19 cellular contexts compared by ENCODE assay signal in the genomic region with DNA sequence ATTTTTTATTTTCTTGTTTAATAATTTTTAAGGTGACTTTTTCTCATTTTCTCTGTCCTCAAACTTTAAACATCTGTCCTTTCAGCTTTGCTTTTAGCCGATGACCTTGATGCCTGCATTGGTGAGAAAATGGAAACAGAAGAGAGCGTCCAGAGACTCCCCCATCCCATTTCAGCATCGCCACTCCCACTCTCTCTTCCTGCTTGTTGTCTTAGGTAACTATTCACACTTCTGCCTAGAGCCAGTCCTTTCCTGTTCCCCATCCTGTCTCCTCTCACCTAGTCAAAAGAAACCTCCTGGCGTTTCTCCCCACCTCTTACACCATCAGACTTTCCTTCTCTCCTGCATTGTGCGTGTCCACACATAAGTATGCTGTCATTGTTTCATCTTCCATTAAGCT.
DNase-seq lines count a peak whose midpoint lies in the region; ATAC-seq, FAIRE-seq and TF ChIP-seq lines count a peak whose summit lies in the region.
"Had no signal": no experiment of that assay in that cellular context is flagged by ENCODE, and none has a peak within 500 bp of the region (broad histone marks: within the 10 kb centered on the region; RNA-seq: fewer than 3 reads in every experiment).

No MANE protein-coding gene starts in this region.

- H3K27ac ChIP-seq in H1 (ENCODE audit: low read depth, low read length) (no peak overlapping the region), neutrophil (peak overlapping the region; percentile 12)

- H3K23me2 ChIP-seq in H1 (ENCODE audit: low read depth, low read length) = peaks cover 4% of the 10 kb centered on the region; the same call in 1 of the 2 replicates

- no peak overlapping the region for H4K5ac ChIP-seq in H1 (ENCODE audit: insufficient read length, low read depth, low read length)

- WGBS in H1 (ENCODE audit: extremely low coverage in 1 of 2, insufficient coverage in 1 of 2, insufficient read length in 1 of 2, insufficient replicate concordance in 2 of 2, low coverage in 1 of 2, low lambda C conversion rate in 2 of 2, missing lambda C conversion rate in 1 of 2), 2 experiments = 70% methylated on average over 5 of the region's 5 CpGs; no CpG with 5 or more reads in 1 of the 2 experiments

- H3K27me3 ChIP-seq in H1 (replicated peaks in 1 of 4; ENCODE audit: control insufficient read depth in 3 of 4, extremely low read depth in 1 of 4, insufficient read depth in 3 of 4, low read length in 3 of 4) (no peaks in the 10 kb centered on the region; a peak in 1 of 7 replicates), neutrophil (no peaks in the 10 kb centered on the region)
- H3K27me3 ChIP-seq: BE2C had no signal

- H2BK5ac ChIP-seq in H1 (ENCODE audit: low read depth, low read length) = no peak overlapping the region

- H2AK5ac ChIP-seq in H1 (ENCODE audit: low read depth, low read length) = no peak overlapping the region; the same call in 1 of the 2 replicates

- no peak overlapping the region for H2AFZ ChIP-seq in H1 (ENCODE audit: low read length)

- no peak overlapping the region for H2BK120ac ChIP-seq in H1 (replicated peaks; ENCODE audit: low read depth, low read length)

- no peak for FAIRE-seq in H1 (lab: Jason Lieb, UNC)
- FAIRE-seq: D721Med, GM12892 had no signal

- H3K79me2 ChIP-seq in H1 (ENCODE audit: control insufficient read depth in 1 of 2, insufficient read depth in 2 of 2, low read length in 2 of 2) = no peaks in the 10 kb centered on the region

- H3K4me1 ChIP-seq in H1 (replicated peaks in 1 of 4; ENCODE audit: control insufficient read depth in 3 of 4, insufficient read depth in 4 of 4, low read length in 3 of 4) = peaks cover 0 to 2% (median 0%) of the 10 kb centered on the region in 4 experiments; a peak in 3 of 7 replicates
- peaks cover 51 to 54% of the 10 kb centered on the region in 2 experiments for H3K4me1 ChIP-seq in neutrophil (ENCODE audit: control insufficient read depth in 1 of 2, insufficient read depth in 1 of 2, low read depth in 1 of 2, low read length in 1 of 2)
- H3K4me1 ChIP-seq: BE2C had no signal

- no peaks in the 10 kb centered on the region for H4K20me1 ChIP-seq in H1 (replicated peaks in 1 of 2; ENCODE audit: control insufficient read depth in 1 of 2, insufficient read depth in 2 of 2, low read length in 2 of 2)

- H3K56ac ChIP-seq in H1 (replicated peaks; ENCODE audit: insufficient read length, low read depth, low read length) = no peak overlapping the region

- H3K9me3 ChIP-seq in H1 (ENCODE audit: insufficient read depth in 2 of 2, low read depth in 1 of 2, low read length in 1 of 2) (no peaks in the 10 kb centered on the region), neutrophil (no peaks in the 10 kb centered on the region)
- H3K9me3 ChIP-seq: BE2C had no signal

- no peaks in the 10 kb centered on the region for H3K79me1 ChIP-seq in H1 (ENCODE audit: low read depth, low read length)

- DNase-seq in NCI-H1092 treated with DMSO at 0.1 percent for 48 hours (lab: John Stamatoyannopoulos, UW) (peak; percentile 3), NCI-H1092 (lab: John Stamatoyannopoulos, UW) (no peak), NCI-H2029 treated with DMSO at 0.1 percent for 48 hours (lab: John Stamatoyannopoulos, UW) (peak; percentile 27), H1 (ENCODE audit: low read depth in 1 of 2, low spot score in 2 of 2) (no peak), erythroblast (lab: John Stamatoyannopoulos, UW) (no peak), CD1c-positive myeloid dendritic cell (ENCODE audit: extremely low spot score) (no peak)
- DNase-seq: 8988T; BE2C; CD4-positive, alpha-beta memory T cell; GF-D8; HFFc6; NCI-H2107; NCI-H345; NCI-H82 had no signal

- peak overlapping the region; percentile 6; the same call in 1 of the 2 replicates for H3K18ac ChIP-seq in H1 (ENCODE audit: extremely low read depth, low read length)

- CTCF ChIA-PET in H1 (lab: Charles Lee; ENCODE audit: partially characterized antibody) = interaction anchor here (0.6 to 1.2 kb wide), 6 partner anchors 20 to 411 kb away, joined by 3 to 5 read pairs (median 3); no protein-coding TSS in a partner anchor

- H2BK12ac ChIP-seq in H1 (ENCODE audit: low read depth, low read length) = no peak overlapping the region

- no peak for TF ChIP-seq POLR2A in H1 (IDR thresholded peaks at IDR 0.05; ENCODE audit: control extremely low read depth in 1 of 2, low read depth in 2 of 2, low read length in 2 of 2)
- no peak for TF ChIP-seq POLR2A in erythroblast (IDR thresholded peaks at IDR 0.05; ENCODE audit: low read length)

- POLR2A ChIA-PET in H1 (lab: Charles Lee; ENCODE audit: partially characterized antibody) = no interaction called here

- H3K36me3 ChIP-seq in H1 (ENCODE audit: control insufficient read depth in 2 of 4, insufficient read depth in 4 of 4, low read length in 3 of 4) (no peaks in the 10 kb centered on the region), neutrophil (no peaks in the 10 kb centered on the region)
- H3K36me3 ChIP-seq: BE2C had no signal

- H3K4ac ChIP-seq in H1 (replicated peaks; ENCODE audit: insufficient read length, low read depth, low read length) = no peak overlapping the region

- H3K4me3 ChIP-seq in H1 (ENCODE audit: extremely low read depth in 1 of 4, insufficient read depth in 2 of 4, low read depth in 3 of 4, low read length in 4 of 4) (no peak overlapping the region), neutrophil (ENCODE audit: low read depth in 1 of 2, low read length in 1 of 2) (no peak overlapping the region)

- H4K8ac ChIP-seq in H1 (ENCODE audit: extremely low read depth, insufficient read depth, low read length) = no peak overlapping the region

- TF ChIP-seq CTCF in H1 (IDR thresholded peaks at IDR 0.05; ENCODE audit: control extremely low read depth in 1 of 3, insufficient read depth in 1 of 3, low read depth in 1 of 3, low read length in 3 of 3) (no peak), neutrophil (IDR thresholded peaks at IDR 0.05) (no peak)

- H3K23ac ChIP-seq in H1 (ENCODE audit: insufficient read length) = no peak overlapping the region

- H3K14ac ChIP-seq in H1 (ENCODE audit: insufficient read length) = no peak overlapping the region

- no peak overlapping the region; a peak in 2 of 7 replicates for H3K9ac ChIP-seq in H1 (replicated peaks in 1 of 4; ENCODE audit: extremely low read depth in 1 of 4, low read depth in 3 of 4, low read length in 3 of 4)

- no peak overlapping the region for H2BK15ac ChIP-seq in H1 (ENCODE audit: low read length)

- TF ChIP-seq RAD21 in H1 (IDR thresholded peaks at IDR 0.05 in 1 of 2, conservative IDR thresholded peaks at IDR 0.05 in 1 of 2; ENCODE audit: low read depth in 2 of 2, low read length in 2 of 2) = no peak

- TF ChIP-seq EP300 in H1 (IDR thresholded peaks at IDR 0.05; ENCODE audit: borderline replicate concordance in 1 of 2, low read depth in 2 of 2, low read length in 2 of 2) = no peak

- no peak overlapping the region for H4K91ac ChIP-seq in H1 (replicated peaks; ENCODE audit: insufficient read length, low read length)

- no peak for ATAC-seq in HG03025 (IDR thresholded peaks at IDR 0.05; ENCODE audit: low FRiP score, unreplicated experiment)
- ATAC-seq: Panc1 had no signal

- H2BK20ac ChIP-seq in H1 (ENCODE audit: low read length) = no peak overlapping the region

- H3K4me2 ChIP-seq in H1 (ENCODE audit: insufficient read depth in 1 of 2, low read depth in 2 of 2, low read length in 2 of 2) = 0 out of 4 replicates have a peak overlapping the region, but pooled peaks of 1 of the 2 experiments have one; percentile 16

TF ChIP-seq in H1, 55 proteins besides CTCF, POLR2A, EP300 and RAD21:
- TF ChIP-seq CEBPB (IDR thresholded peaks at IDR 0.05; ENCODE audit: low read depth, low read length) = 0 out of 2 replicates have a peak, but pooled peaks have one; percentile 2
- TF ChIP-seq POU5F1 (IDR thresholded peaks at IDR 0.05; ENCODE audit: low read depth, low read length) = no peak

Comparison
In these comparisons a context has a peak if more than half of its experiments do, and no peak if none do; other contexts are left out.
1. DNase-seq: peak in NCI-H1092 treated with DMSO at 0.1 percent for 48 hours (single experiment) and NCI-H2029 treated with DMSO at 0.1 percent for 48 hours (single experiment); none in NCI-H1092 (single experiment), H1 (0 of 2), erythroblast (0 of 2) and CD1c-positive myeloid dendritic cell (single experiment).